In the genomic region with DNA sequence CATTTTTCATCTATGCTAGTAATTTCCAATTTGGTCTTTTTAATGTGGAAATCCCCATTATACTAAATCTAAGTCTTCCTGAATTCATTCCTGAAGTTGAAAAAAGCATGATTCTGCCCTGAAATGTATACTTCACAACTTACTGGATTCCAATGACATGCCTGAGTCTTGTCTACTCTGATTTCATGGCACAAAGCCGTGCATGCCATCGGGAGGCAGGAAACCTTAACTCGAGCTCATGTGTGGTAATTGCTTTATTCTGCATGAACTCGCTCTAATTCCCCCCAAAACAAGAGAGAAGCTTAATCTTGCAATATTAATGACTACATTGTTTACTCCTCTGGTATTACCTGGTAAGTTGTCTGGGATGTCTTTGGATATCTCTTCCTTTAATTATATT, we compare ENCODE assay signal across 16 cellular contexts. TPM values are rescaled to one million over a fixed set of nuclear protein-coding genes. Genes with fewer than 3 reads are reported as not detected.
A peak's percentile ranks its signal among the peaks of the same experiment; 100 is the strongest.
DNase-seq lines count a peak whose midpoint lies in the region; FAIRE-seq and TF ChIP-seq lines count a peak whose summit lies in the region.
"Had no signal": no experiment of that assay in that cellular context is flagged by ENCODE, and none has a peak within 500 bp of the region (broad histone marks: within the 10 kb centered on the region; RNA-seq: fewer than 3 reads in every experiment).

No MANE protein-coding gene starts in this region.

- no peak overlapping the region for H3K23ac ChIP-seq in H1 (ENCODE audit: insufficient read length)

- no peak for TF ChIP-seq EP300 in H1 (IDR thresholded peaks at IDR 0.05; ENCODE audit: borderline replicate concordance in 1 of 2, low read depth in 2 of 2, low read length in 2 of 2)

- no peaks in the 10 kb centered on the region for H3K79me2 ChIP-seq in KMS-11 (ENCODE audit: insufficient read depth, low read depth)
- no peaks in the 10 kb centered on the region for H3K79me2 ChIP-seq in H1 (ENCODE audit: control insufficient read depth in 1 of 2, insufficient read depth in 2 of 2, low read length in 2 of 2)

- no peak overlapping the region for H2BK15ac ChIP-seq in H1 (ENCODE audit: low read length)

- WGBS in H1 (ENCODE audit: extremely low coverage in 1 of 2, insufficient coverage in 1 of 2, insufficient read length in 1 of 2, insufficient replicate concordance in 2 of 2, low coverage in 1 of 2, low lambda C conversion rate in 2 of 2, missing lambda C conversion rate in 1 of 2), 2 experiments, result 100% methylated on average over 4 of the region's 4 CpGs; no CpG with 5 or more reads in 1 of the 2 experiments

- H3K18ac ChIP-seq in H1 (ENCODE audit: extremely low read depth, low read length), result no peak overlapping the region

- H3K4me1 ChIP-seq in KMS-11 (ENCODE audit: low read depth, poor library complexity, severe bottlenecking) (peaks cover 27% of the 10 kb centered on the region), H1 (replicated peaks in 1 of 4; ENCODE audit: control insufficient read depth in 3 of 4, insufficient read depth in 4 of 4, low read length in 3 of 4) (no peaks in the 10 kb centered on the region)
- H3K4me1 ChIP-seq: HAP-1 had no signal

- no peaks in the 10 kb centered on the region for H4K20me1 ChIP-seq in KMS-11 (ENCODE audit: insufficient read depth)
- H4K20me1 ChIP-seq in H1 (replicated peaks in 1 of 2; ENCODE audit: control insufficient read depth in 1 of 2, insufficient read depth in 2 of 2, low read length in 2 of 2), result no peaks in the 10 kb centered on the region
- H4K20me1 ChIP-seq: BLaER1 treated with 17β-estradiol and CSF1 and Interleukin-3, amounts not matched to agents 10 nM and 100 nM had no signal

- H3K14ac ChIP-seq in H1 (ENCODE audit: insufficient read length), result no peak overlapping the region

- no peaks in the 10 kb centered on the region for H3K23me2 ChIP-seq in H1 (ENCODE audit: low read depth, low read length)

- FAIRE-seq in H1 (lab: Jason Lieb, UNC), result no peak
- FAIRE-seq: GM12892 had no signal

- no peaks in the 10 kb centered on the region for H3K9me3 ChIP-seq in H1 (ENCODE audit: insufficient read depth in 2 of 2, low read depth in 1 of 2, low read length in 1 of 2)
- H3K9me3 ChIP-seq: BLaER1 treated with 17β-estradiol and CSF1 and Interleukin-3, amounts not matched to agents 10 nM and 100 nM; HAP-1 had no signal

- DNase-seq in H1 (ENCODE audit: low read depth in 1 of 2, low spot score in 2 of 2) (no peak), iris pigment epithelial cell (ENCODE audit: low read depth) (peak; percentile 16), retina (peak; percentile 29), erythroblast (lab: John Stamatoyannopoulos, UW) (no peak), islet precursor cell (no peak), NCI-H1105 (lab: John Stamatoyannopoulos, UW) (no peak)
- DNase-seq: ACHN; CD4-positive, CD25-positive, alpha-beta regulatory T cell; DMS153; DMS79 treated with DMSO at 0.1 percent for 48 hours; GDM1; GOT3 had no signal

- H2AK5ac ChIP-seq in H1 (ENCODE audit: low read depth, low read length), result no peak overlapping the region

- no peak overlapping the region for H3K56ac ChIP-seq in H1 (replicated peaks; ENCODE audit: insufficient read length, low read depth, low read length)

- no peaks in the 10 kb centered on the region for H3K79me1 ChIP-seq in H1 (ENCODE audit: low read depth, low read length)

- POLR2A ChIA-PET in H1 (lab: Charles Lee; ENCODE audit: partially characterized antibody), result no interaction called here

- TF ChIP-seq RAD21 in H1 (IDR thresholded peaks at IDR 0.05 in 1 of 2, conservative IDR thresholded peaks at IDR 0.05 in 1 of 2; ENCODE audit: low read depth in 2 of 2, low read length in 2 of 2), result no peak

- H3K27me3 ChIP-seq in KMS-11 (ENCODE audit: insufficient read depth, low read depth) (no peaks in the 10 kb centered on the region), H1 (replicated peaks in 1 of 4; ENCODE audit: control insufficient read depth in 3 of 4, extremely low read depth in 1 of 4, insufficient read depth in 3 of 4, low read length in 3 of 4) (no peaks in the 10 kb centered on the region)
- H3K27me3 ChIP-seq: BLaER1 treated with 17β-estradiol and CSF1 and Interleukin-3, amounts not matched to agents 10 nM and 100 nM had no signal

- H2BK20ac ChIP-seq in H1 (ENCODE audit: low read length), result no peak overlapping the region

- no peak overlapping the region for H3K4me3 ChIP-seq in KMS-11 (IDR thresholded peaks at IDR 0.05; ENCODE audit: insufficient read depth, low read depth, low read length)
- no peak overlapping the region for H3K4me3 ChIP-seq in H1 (ENCODE audit: extremely low read depth in 1 of 4, insufficient read depth in 2 of 4, low read depth in 3 of 4, low read length in 4 of 4)
- H3K4me3 ChIP-seq: BLaER1 treated with 17β-estradiol and CSF1 and Interleukin-3, amounts not matched to agents 10 nM and 100 nM; HAP-1 had no signal

- H2AFZ ChIP-seq in KMS-11 (ENCODE audit: low read depth) (peak overlapping the region; percentile 55), H1 (ENCODE audit: low read length) (no peak overlapping the region)

- no peak overlapping the region for H4K91ac ChIP-seq in H1 (replicated peaks; ENCODE audit: insufficient read length, low read length)

- H3K27ac ChIP-seq in KMS-11 (no peak overlapping the region), H1 (ENCODE audit: low read depth, low read length) (no peak overlapping the region)
- H3K27ac ChIP-seq: BLaER1 treated with 17β-estradiol and CSF1 and Interleukin-3, amounts not matched to agents 10 nM and 100 nM had no signal

- TF ChIP-seq CTCF in KMS-11 (conservative IDR thresholded peaks at IDR 0.05; ENCODE audit: low read depth, low read length) (no peak), H1 (IDR thresholded peaks at IDR 0.05; ENCODE audit: control extremely low read depth in 1 of 3, insufficient read depth in 1 of 3, low read depth in 1 of 3, low read length in 3 of 3) (no peak)

- no peak overlapping the region for H4K8ac ChIP-seq in H1 (ENCODE audit: extremely low read depth, insufficient read depth, low read length)

- H2BK5ac ChIP-seq in H1 (ENCODE audit: low read depth, low read length), result no peak overlapping the region

- H3K4me2 ChIP-seq in KMS-11 (peak overlapping the region; percentile 46), H1 (ENCODE audit: insufficient read depth in 1 of 2, low read depth in 2 of 2, low read length in 2 of 2) (no peak overlapping the region)
- H3K4me2 ChIP-seq: BLaER1 treated with 17β-estradiol and CSF1 and Interleukin-3, amounts not matched to agents 10 nM and 100 nM had no signal

- TF ChIP-seq POLR2A in H1 (IDR thresholded peaks at IDR 0.05; ENCODE audit: control extremely low read depth in 1 of 2, low read depth in 2 of 2, low read length in 2 of 2), result no peak
- TF ChIP-seq POLR2A in erythroblast (IDR thresholded peaks at IDR 0.05; ENCODE audit: low read length), result no peak

- H3K9ac ChIP-seq in KMS-11, result no peak overlapping the region
- H3K9ac ChIP-seq in H1 (replicated peaks in 1 of 4; ENCODE audit: extremely low read depth in 1 of 4, low read depth in 3 of 4, low read length in 3 of 4), result no peak overlapping the region
- H3K9ac ChIP-seq: BLaER1 treated with 17β-estradiol and CSF1 and Interleukin-3, amounts not matched to agents 10 nM and 100 nM had no signal

- no peak overlapping the region for H2BK12ac ChIP-seq in H1 (ENCODE audit: low read depth, low read length)

- H3K36me3 ChIP-seq in KMS-11 (ENCODE audit: insufficient read depth) (no peaks in the 10 kb centered on the region), H1 (ENCODE audit: control insufficient read depth in 2 of 4, insufficient read depth in 4 of 4, low read length in 3 of 4) (no peaks in the 10 kb centered on the region)
- H3K36me3 ChIP-seq: BLaER1 treated with 17β-estradiol and CSF1 and Interleukin-3, amounts not matched to agents 10 nM and 100 nM; HAP-1 had no signal

- H4K5ac ChIP-seq in H1 (ENCODE audit: insufficient read length, low read depth, low read length), result peak overlapping the region; percentile 46

- H2BK120ac ChIP-seq in H1 (replicated peaks; ENCODE audit: low read depth, low read length), result no peak overlapping the region

- CTCF ChIA-PET in H1 (lab: Charles Lee; ENCODE audit: partially characterized antibody), result interaction anchor here (1.2 to 2.3 kb wide), 3 partner anchors 13 to 98 kb away, joined by 3 to 8 read pairs (median 7); no protein-coding TSS in a partner anchor

- no peak overlapping the region for H3K4ac ChIP-seq in H1 (replicated peaks; ENCODE audit: insufficient read length, low read depth, low read length)

TF ChIP-seq in H1, 55 proteins besides CTCF, POLR2A, EP300 and RAD21:
- TF ChIP-seq KDM1A (IDR thresholded peaks at IDR 0.05; ENCODE audit: borderline replicate concordance, low read length) (no peak), GABPA (IDR thresholded peaks at IDR 0.05; ENCODE audit: borderline replicate concordance, insufficient read depth, low read length) (no peak), BACH1 (IDR thresholded peaks at IDR 0.05; ENCODE audit: low read length) (no peak), KDM5A (IDR thresholded peaks at IDR 0.05; ENCODE audit: low read length) (no peak), CHD2 (IDR thresholded peaks at IDR 0.05; ENCODE audit: low read length) (no peak), CTBP2 (IDR thresholded peaks at IDR 0.05; ENCODE audit: borderline replicate concordance, insufficient read depth, insufficient read length, low read length) (no peak), SRF (IDR thresholded peaks at IDR 0.05; ENCODE audit: low read depth, low read length) (no peak), SIX5 (IDR thresholded peaks at IDR 0.05; ENCODE audit: low read depth, low read length) (no peak), YY1 (IDR thresholded peaks at IDR 0.05; ENCODE audit: low read depth, low read length) (no peak), RFX5 (IDR thresholded peaks at IDR 0.05; ENCODE audit: borderline replicate concordance, low read depth, low read length) (no peak)

RNA-seq across cellular contexts. Expression of a gene that starts 39.6 kb away (rescaled TPM):
- total RNA-seq in H1 (2021; fragmentation: NEBNext Ultra II Directional; extraction: Animal tissue kit (Norgen Biotek cat#: 25700)), result 118 and 124 TPM in 2 replicates
- polyA plus RNA-seq in H1 (2011; rRNA removed), result 80.1 and 87.4 TPM in 2 replicates
- polyA plus RNA-seq in H1 (2011; cell fraction: cytosol; rRNA removed), result 74.1 TPM
- 95.6 TPM for polyA plus RNA-seq in H1 (2011; cell fraction: nucleus; rRNA removed)
- polyA plus RNA-seq in H1 (2012, experiment 1 of 2), result 77.4 to 111 TPM (median 91.6 TPM) in 4 replicates
- 28.4 TPM for polyA plus RNA-seq in H1 (2012, experiment 2 of 2)
- 54.3 TPM for polyA plus RNA-seq in H1 (2013, experiment 1 of 2)
- 50.2 TPM for polyA plus RNA-seq in H1 (2013, experiment 2 of 2)
- polyA minus RNA-seq in H1 (2011; rRNA and poly(A)+ RNA removed), result 219 and 238 TPM in 2 replicates
- 79.4 TPM for polyA minus RNA-seq in H1 (2011; cell fraction: cytosol; rRNA and poly(A)+ RNA removed)
- polyA minus RNA-seq in H1 (2011; cell fraction: nucleus; rRNA and poly(A)+ RNA removed), result 225 TPM

Comparison
In these comparisons a context has a peak if more than half of its experiments do, and no peak if none do; other contexts are left out.
1. DNase-seq: peak in iris pigment epithelial cell (single experiment) and retina (single experiment); none in H1 (0 of 2), erythroblast (0 of 2), islet precursor cell (single experiment) and NCI-H1105 (single experiment).